ENCODE assay signal across 27 cellular contexts in genomic region chr10:78533776-78534175, GRCh38.
"Had no signal": no experiment of that assay in that cellular context is flagged by ENCODE, and none has a peak within 500 bp of the region (broad histone marks: within the 10 kb centered on the region; RNA-seq: fewer than 3 reads in every experiment).

No MANE protein-coding gene starts in this region.

- H3K4me2 ChIP-seq: neural progenitor cell had no signal

- FAIRE-seq: colon had no signal

- H3K27ac ChIP-seq: epithelial cell of prostate, gastrocnemius medialis, left lung, neural progenitor cell, parathyroid adenoma, skin epidermis, thoracic aorta, tibial nerve, upper lobe of right lung, uterus had no signal

- H3K4me3 ChIP-seq: gastrocnemius medialis, left lung, neural progenitor cell, skin epidermis, spleen, thoracic aorta, tibial nerve, upper lobe of right lung, uterus had no signal

- H3K79me2 ChIP-seq: parathyroid adenoma had no signal

- H3K9ac ChIP-seq: neural progenitor cell, parathyroid adenoma had no signal

- H3K27me3 ChIP-seq: gastrocnemius medialis, left lung, neural progenitor cell, spleen, tibial nerve, upper lobe of right lung, uterus had no signal

- H3K9me3 ChIP-seq: gastrocnemius medialis, left lung, spleen, thoracic aorta, tibial nerve, upper lobe of right lung, uterus had no signal

- DNase-seq: effector CD8-positive, alpha-beta T cell; foreskin fibroblast; head of caudate nucleus; left cardiac atrium; left lung; mesenchymal stem cell; midbrain; naive thymus-derived CD4-positive, alpha-beta T cell; spleen; stimulated activated CD4-positive, alpha-beta T cell treated with anti-CD3 and anti-CD28 coated beads, Interleukin-2, amount 100 ng/mL, for 48 hours; stimulated activated naive B cell treated with anti-CD40 and anti-IgM and Interleukin-4, amounts not matched to agents 10 μg/mL and 1 μg/mL and 100 μg/mL, for 72 hours; uterus had no signal

- H3K36me3 ChIP-seq: gastrocnemius medialis, left lung, neural progenitor cell, spleen, thoracic aorta, tibial nerve, upper lobe of right lung, uterus had no signal

- H3K4me3 Mint-ChIP-seq: dendritic cell treated with granulocyte-macrophage colony-stimulating factor and Interleukin-4, amounts not matched to agents 40 ng/mL and 50 ng/mL, for 4 days; endodermal cell; naive thymus-derived CD4-positive, alpha-beta T cell; nephron; neural progenitor cell; stimulated activated naive B cell treated with anti-CD40 and anti-IgM and Interleukin-4, amounts not matched to agents 10 μg/mL and 1 μg/mL and 100 μg/mL, for 72 hours; stimulated activated naive CD8-positive, alpha-beta T cell treated with anti-CD3 and anti-CD28 coated beads, Interleukin-15, Interleukin-2, amounts not matched to agents 100 ng/mL and 50 ng/mL, for 24 hours had no signal

- H2AFZ ChIP-seq: neural progenitor cell, parathyroid adenoma had no signal

- H3K9me3 Mint-ChIP-seq: dendritic cell treated with granulocyte-macrophage colony-stimulating factor and Interleukin-4, amounts not matched to agents 40 ng/mL and 50 ng/mL, for 4 days; naive thymus-derived CD4-positive, alpha-beta T cell; nephron; stimulated activated naive B cell treated with anti-CD40 and anti-IgM and Interleukin-4, amounts not matched to agents 10 μg/mL and 1 μg/mL and 100 μg/mL, for 72 hours; stimulated activated naive CD8-positive, alpha-beta T cell treated with anti-CD3 and anti-CD28 coated beads, Interleukin-15, Interleukin-2, amounts not matched to agents 100 ng/mL and 50 ng/mL, for 24 hours had no signal

- ATAC-seq: esophagus mucosa; gastrocnemius medialis; naive thymus-derived CD4-positive, alpha-beta T cell; stimulated activated naive B cell treated with anti-CD40 and anti-IgM and Interleukin-4, amounts not matched to agents 10 μg/mL and 1 μg/mL and 100 μg/mL, for 72 hours had no signal

- H3K4me1 Mint-ChIP-seq: endodermal cell had no signal

- H3K27me3 Mint-ChIP-seq: stimulated activated naive CD8-positive, alpha-beta T cell treated with anti-CD3 and anti-CD28 coated beads, Interleukin-15, Interleukin-2, amounts not matched to agents 100 ng/mL and 50 ng/mL, for 24 hours had no signal

- H3K4me1 ChIP-seq: gastrocnemius medialis, left lung, neural progenitor cell, parathyroid adenoma, tibial nerve, uterus had no signal

- H3K27ac Mint-ChIP-seq: endodermal cell; progenitor cell of endocrine pancreas; stimulated activated naive B cell treated with anti-CD40 and anti-IgM and Interleukin-4, amounts not matched to agents 10 μg/mL and 1 μg/mL and 100 μg/mL, for 72 hours; stimulated activated naive CD8-positive, alpha-beta T cell treated with anti-CD3 and anti-CD28 coated beads, Interleukin-15, Interleukin-2, amounts not matched to agents 100 ng/mL and 50 ng/mL, for 24 hours had no signal

- H3K36me3 Mint-ChIP-seq: naive thymus-derived CD4-positive, alpha-beta T cell; neural progenitor cell; stimulated activated naive B cell treated with anti-CD40 and anti-IgM and Interleukin-4, amounts not matched to agents 10 μg/mL and 1 μg/mL and 100 μg/mL, for 72 hours had no signal
